In genomic region chr7:28015169-28015568, GRCh38 we compare ENCODE assay signal across 26 cellular contexts.
A peak's percentile ranks its signal among the peaks of the same experiment; 100 is the strongest.
DNase-seq lines count a peak whose midpoint lies in the region; ATAC-seq, FAIRE-seq and TF ChIP-seq lines count a peak whose summit lies in the region.
"Had no signal": no experiment of that assay in that cellular context is flagged by ENCODE, and none has a peak within 500 bp of the region (broad histone marks: within the 10 kb centered on the region; RNA-seq: fewer than 3 reads in every experiment).

No MANE protein-coding gene starts in this region.

- TF ChIP-seq CTCF in HepG2 (CRISPR knock-in tag; IDR thresholded peaks at IDR 0.05) (no peak), right lobe of liver (IDR thresholded peaks at IDR 0.05) (no peak), K562 (IDR thresholded peaks at IDR 0.05 in 2 of 3, conservative IDR thresholded peaks at IDR 0.05 in 1 of 3; ENCODE audit: insufficient read depth in 2 of 3, low read depth in 1 of 3, low read length in 3 of 3) (no peak), breast epithelium (IDR thresholded peaks at IDR 0.05) (no peak)

- H3K36me3 ChIP-seq in HepG2 (replicated peaks in 1 of 2; ENCODE audit: control insufficient read depth in 1 of 2, insufficient read depth in 2 of 2, low read length in 2 of 2) (no peaks in the 10 kb centered on the region), right lobe of liver (no peaks in the 10 kb centered on the region), K562 (ENCODE audit: control insufficient read depth, insufficient read depth, low read length) (no peaks in the 10 kb centered on the region), rectal smooth muscle tissue (ENCODE audit: control insufficient read depth, insufficient read depth, low read length) (no peaks in the 10 kb centered on the region), breast epithelium (no peaks in the 10 kb centered on the region)
- H3K36me3 ChIP-seq: BLaER1 had no signal

- no peak overlapping the region for H3K4me3 ChIP-seq in HepG2 (replicated peaks in 1 of 3; ENCODE audit: insufficient read depth in 1 of 3, low read depth in 2 of 3, low read length in 3 of 3)
- no peak overlapping the region for H3K4me3 ChIP-seq in right lobe of liver
- no peak overlapping the region for H3K4me3 ChIP-seq in K562
- no peak overlapping the region for H3K4me3 ChIP-seq in rectal smooth muscle tissue (ENCODE audit: low read length)
- H3K4me3 ChIP-seq in breast epithelium = no peak overlapping the region
- H3K4me3 ChIP-seq: BLaER1, GM12878 had no signal

- H3K9me3 ChIP-seq in HepG2 (ENCODE audit: low read length) (no peaks in the 10 kb centered on the region), right lobe of liver (no peaks in the 10 kb centered on the region), K562 (replicated peaks; ENCODE audit: control insufficient read depth, insufficient read depth, low read depth, low read length) (no peaks in the 10 kb centered on the region), breast epithelium (no peaks in the 10 kb centered on the region)
- H3K9me3 ChIP-seq: BE2C had no signal

- POLR2A ChIA-PET in HepG2 (lab: Yijun Ruan, JAX) (no interaction called here), K562 (lab: Yijun Ruan, JAX) (no interaction called here)

- DNase-seq in HepG2 (ENCODE audit: low spot score) = no peak
- no peak for DNase-seq in right lobe of liver
- DNase-seq in K562 (ENCODE audit: extremely low read depth in 1 of 4, low spot score in 3 of 4) = no peak
- DNase-seq in breast epithelium (ENCODE audit: low spot score in 2 of 2) = no peak
- DNase-seq in stimulated activated CD4-positive, alpha-beta T cell treated with anti-CD3 and anti-CD28 coated beads, Interleukin-2, amount 100 ng/mL, for 24 hours = no peak
- DNase-seq: ACHN; BE2C; C1 segment of cervical spinal cord; CD4-positive, alpha-beta memory T cell; CD4-positive, CD25-positive, alpha-beta regulatory T cell; CD8-positive, alpha-beta memory T cell; COR-L47; DMS 273 treated with DMSO at 0.1 percent for 48 hours; DMS153; DMS53; DMS79; DND-41; EL; GDM1 had no signal

- H3K79me2 ChIP-seq in HepG2 (ENCODE audit: insufficient read depth, low read length) (no peaks in the 10 kb centered on the region), K562 (ENCODE audit: control insufficient read depth, insufficient read depth, low read length) (no peaks in the 10 kb centered on the region)

- no peak for ATAC-seq in HepG2
- no peak for ATAC-seq in right lobe of liver
- ATAC-seq in K562 = no peak
- ATAC-seq in HG03159 (IDR thresholded peaks at IDR 0.05; ENCODE audit: unreplicated experiment) = no peak
- ATAC-seq: GM12878 had no signal

- no TSS peak for BruUV-seq in HepG2 (replicated peaks; lab: Mats Ljungman, UMichigan)
- BruUV-seq in K562 (replicated peaks; lab: Mats Ljungman, UMichigan) = no TSS peak

- WGBS in HepG2 (ENCODE audit: low lambda C conversion rate) = 33% methylated on average over 4 of the region's 4 CpGs
- WGBS in right lobe of liver (ENCODE audit: insufficient coverage, low coverage, low lambda C conversion rate, missing lambda C conversion rate) = 88% methylated on average over 4 of the region's 4 CpGs
- WGBS in K562 (ENCODE audit: insufficient coverage, low coverage, missing lambda C conversion rate) = 3% methylated on average over 4 of the region's 4 CpGs

- TF ChIP-seq POLR2A in HepG2 (IDR thresholded peaks at IDR 0.05; ENCODE audit: insufficient read depth in 1 of 2, low read depth in 2 of 2, low read length in 2 of 2) = no peak
- TF ChIP-seq POLR2A in right lobe of liver (IDR thresholded peaks at IDR 0.05) = no peak
- no peak for TF ChIP-seq POLR2A in K562 (conservative IDR thresholded peaks at IDR 0.05)
- TF ChIP-seq POLR2A in breast epithelium (IDR thresholded peaks at IDR 0.05) = no peak

- H3K27me3 ChIP-seq in HepG2 (ENCODE audit: control insufficient read depth in 1 of 2, insufficient read depth in 2 of 2, low read length in 2 of 2) (peaks cover 0 to 27% of the 10 kb centered on the region in 2 experiments; a peak in 3 of 5 replicates), right lobe of liver (no peaks in the 10 kb centered on the region), K562 (ENCODE audit: control insufficient read depth in 2 of 2, insufficient read depth in 2 of 2, low read length in 2 of 2) (peaks cover 10 to 20% of the 10 kb centered on the region in 2 experiments; a peak in 4 of 5 replicates), rectal smooth muscle tissue (ENCODE audit: control insufficient read depth, insufficient read depth, low read length) (no peaks in the 10 kb centered on the region), breast epithelium (no peaks in the 10 kb centered on the region)
- H3K27me3 ChIP-seq: BE2C, BLaER1 had no signal

- CTCF ChIA-PET in HepG2 (lab: Yijun Ruan, JAX; ENCODE audit: low intra/inter-chr PET ratio, low total read pairs) = no interaction called here
- CTCF ChIA-PET in K562 (lab: Yijun Ruan, JAX; ENCODE audit: low intra/inter-chr PET ratio) = no interaction called here

- in situ Hi-C loops in HepG2 (cut with HindIII; ENCODE audit: extremely low pct_ligation_motif_present, low pct_unique_long_range_greater_than_20kb) = no loop called here
- in situ Hi-C loops in K562 (cut with MboI) = loop anchor here (5.0 kb wide), 1 partner anchor 813 kb away; the partner anchor contains the start of gene HOXA13

- H3K9me1 ChIP-seq in K562 (ENCODE audit: control insufficient read depth, insufficient read depth, low read length) = no peaks in the 10 kb centered on the region

- H3K27ac ChIP-seq in HepG2 (ENCODE audit: extremely low read length, insufficient read depth, low read length) (no peak overlapping the region), right lobe of liver (no peak overlapping the region), K562 (ENCODE audit: extremely low read depth, low read depth, low read length) (no peak overlapping the region), rectal smooth muscle tissue (ENCODE audit: low read depth, low read length) (peak overlapping the region; percentile 28), breast epithelium (no peak overlapping the region)
- H3K27ac ChIP-seq: 22Rv1, BLaER1 had no signal

- intact Hi-C loops in HepG2 (cut with micrococcal nuclease; ENCODE audit: unreplicated experiment) (no loop called here), right lobe of liver (cut with DNase I) (no loop called here), K562 (cut with micrococcal nuclease) (no loop called here), breast epithelium (cut with DNase I; ENCODE audit: low total_unique reads) (no loop called here)

- H3K4me1 ChIP-seq in HepG2 (ENCODE audit: insufficient read depth, low read length) (no peaks in the 10 kb centered on the region), right lobe of liver (no peaks in the 10 kb centered on the region), K562 (replicated peaks in 1 of 2; ENCODE audit: control insufficient read depth in 2 of 2, insufficient read depth in 2 of 2, low read length in 2 of 2) (no peaks in the 10 kb centered on the region), rectal smooth muscle tissue (ENCODE audit: control insufficient read depth, insufficient read depth, low read length) (peaks cover 37% of the 10 kb centered on the region), breast epithelium (no peaks in the 10 kb centered on the region)
- H3K4me1 ChIP-seq: BLaER1 had no signal

- FAIRE-seq in HepG2 (lab: Jason Lieb, UNC) = no peak
- no peak for FAIRE-seq in K562 (lab: Jason Lieb, UNC)
- FAIRE-seq: GM12878, GM12892, GM18507 had no signal

- no peak overlapping the region for H3K4me2 ChIP-seq in HepG2 (ENCODE audit: low read depth, low read length)
- no peak overlapping the region for H3K4me2 ChIP-seq in K562 (ENCODE audit: insufficient read depth, low read length)
- H3K4me2 ChIP-seq: BLaER1 had no signal

- H2AFZ ChIP-seq in HepG2 (ENCODE audit: low read length) = no peak overlapping the region
- no peak overlapping the region for H2AFZ ChIP-seq in K562 (ENCODE audit: low read depth, low read length)

- TF ChIP-seq RAD21 in HepG2 (CRISPR knock-in tag; IDR thresholded peaks at IDR 0.05) = no peak
- no peak for TF ChIP-seq RAD21 in K562 (CRISPR knock-in tag; conservative IDR thresholded peaks at IDR 0.05 in 1 of 2, IDR thresholded peaks at IDR 0.05 in 1 of 2)

- H3K9ac ChIP-seq in HepG2 (ENCODE audit: insufficient read depth, low read depth, low read length) (no peak overlapping the region), K562 (ENCODE audit: insufficient read depth in 1 of 2, low read depth in 2 of 2, low read length in 2 of 2) (no peak overlapping the region), rectal smooth muscle tissue (ENCODE audit: low read length) (no peak overlapping the region)
- H3K9ac ChIP-seq: BLaER1 had no signal

- H4K20me1 ChIP-seq in HepG2 (ENCODE audit: insufficient read depth, low read length) (no peaks in the 10 kb centered on the region), K562 (replicated peaks; ENCODE audit: control insufficient read depth, insufficient read depth, low read length) (no peaks in the 10 kb centered on the region)

- no peak for TF ChIP-seq EP300 in HepG2 (IDR thresholded peaks at IDR 0.05; ENCODE audit: low read depth in 2 of 2, low read length in 2 of 2)
- TF ChIP-seq EP300 in HepG2 (CRISPR knock-in tag; IDR thresholded peaks at IDR 0.05; ENCODE audit: borderline replicate concordance) = no peak
- no peak for TF ChIP-seq EP300 in K562 (IDR thresholded peaks at IDR 0.05; ENCODE audit: low read length)

TF ChIP-seq in HepG2, 621 proteins besides CTCF, POLR2A, EP300 and RAD21 (continues in another document):
- TF ChIP-seq CCAR2 (optimal IDR thresholded peaks at IDR 0.05; ENCODE audit: low read depth, low read length) (no peak), MAFK (conservative IDR thresholded peaks at IDR 0.05 in 1 of 2, IDR thresholded peaks at IDR 0.05 in 1 of 2; ENCODE audit: low read length in 2 of 2) (peak in 1 of 2 experiments; percentile 47; a peak in 2 of 4 replicates), MAFF (IDR thresholded peaks at IDR 0.05; ENCODE audit: low read depth, low read length) (0 out of 2 replicates have a peak, but pooled peaks have one; percentile 37)

Comparison
In these comparisons a context has a peak if more than half of its experiments do, and no peak if none do; other contexts are left out.
1. Of the 241 proteins assayed by ChIP-seq in both HepG2 and K562: peak only in HepG2: MAFF; only in K562: none; in both: none; in neither: 239; mixed calls (peak in some experiments, not most) for 1.